In genomic region chr11:47566166-47566546, GRCh38 we compare ENCODE assay signal across 8 cellular contexts. TPM values are rescaled to one million over a fixed set of nuclear protein-coding genes. Genes with fewer than 3 reads are reported as not detected.
DNase-seq lines count a peak whose midpoint lies in the region; ATAC-seq and TF ChIP-seq lines count a peak whose summit lies in the region.

No MANE protein-coding gene starts in this region.

- H3K9me3 Mint-ChIP-seq in activated T-cell treated with anti-CD3 and anti-CD28 coated beads, Interleukin-2, amount 50 U/mL, for 72 hours = no peaks in the 10 kb centered on the region

- no peak for ATAC-seq in activated T-cell treated with anti-CD3 and anti-CD28 coated beads, Interleukin-2, amount 50 U/mL, for 72 hours (replicated peaks in 1 of 2)
- peak; percentile 4 for ATAC-seq in left ventricle myocardium superior
- no peak for ATAC-seq in GM21360 (IDR thresholded peaks at IDR 0.05; ENCODE audit: unreplicated experiment)

- H3K4me3 Mint-ChIP-seq in activated T-cell treated with anti-CD3 and anti-CD28 coated beads, Interleukin-2, amount 50 U/mL, for 72 hours = peak overlapping the region; percentile 88 to 89

- peak overlapping the region; percentile 69 to 95 (median 84) for H3K4me3 ChIP-seq in skin epidermis

- peak overlapping the region; percentile 77 for H3K27ac Mint-ChIP-seq in activated T-cell treated with anti-CD3 and anti-CD28 coated beads, Interleukin-2, amount 50 U/mL, for 72 hours

- H3K27me3 Mint-ChIP-seq in activated T-cell treated with anti-CD3 and anti-CD28 coated beads, Interleukin-2, amount 50 U/mL, for 72 hours (ENCODE audit: low read depth) = no peaks in the 10 kb centered on the region

- H3K4me1 Mint-ChIP-seq in activated T-cell treated with anti-CD3 and anti-CD28 coated beads, Interleukin-2, amount 50 U/mL, for 72 hours (ENCODE audit: low read depth) = peaks cover 43% of the 10 kb centered on the region

- H3K27ac ChIP-seq in VCaP = peak overlapping the region; percentile 83
- H3K27ac ChIP-seq in skin epidermis = peak overlapping the region in 20 of 21 experiments; percentile 59 to 96 (median 89)

- DNase-seq in activated T-cell treated with anti-CD3 and anti-CD28 coated beads, Interleukin-2, amount 50 U/mL, for 72 hours = no peak
- DNase-seq in activated T-cell treated with anti-CD3 and anti-CD28 coated beads, Interleukin-2, amount 50 U/mL, for 1 hour = no peak
- DNase-seq in left ventricle myocardium superior (no peak), activated gamma-delta T cell (lab: John Stamatoyannopoulos, UW) (no peak), NCI-H1092 (lab: John Stamatoyannopoulos, UW) (no peak)

- intact Hi-C loops in left ventricle myocardium superior (cut with micrococcal nuclease) = no loop called here

- TF ChIP-seq CTCF in VCaP (conservative IDR thresholded peaks at IDR 0.05) = no peak

- peaks cover 1% of the 10 kb centered on the region in 2 donors for H3K36me3 Mint-ChIP-seq in activated T-cell treated with anti-CD3 and anti-CD28 coated beads, Interleukin-2, amount 50 U/mL, for 72 hours (ENCODE audit: insufficient read depth in 2 of 2)

RNA-seq across cellular contexts. Expression of gene PTPMT1, which starts 0.8 kb away (rescaled TPM):
- total RNA-seq in activated T-cell treated with anti-CD3 and anti-CD28 coated beads, Interleukin-2, amount 50 U/mL, for 72 hours = 10 to 100 TPM; 37.0 to 40.1 TPM
- 14.9 TPM for total RNA-seq in left ventricle myocardium superior

RNA-seq across cellular contexts. Expression of gene KBTBD4, which starts 12.6 kb away (rescaled TPM):
- 10 to 100 TPM; 17.2 to 18.6 TPM for total RNA-seq in activated T-cell treated with anti-CD3 and anti-CD28 coated beads, Interleukin-2, amount 50 U/mL, for 72 hours
- 13.2 TPM for total RNA-seq in left ventricle myocardium superior

RNA-seq across cellular contexts. Expression of gene NDUFS3, which starts 12.7 kb away (rescaled TPM):
- total RNA-seq in activated T-cell treated with anti-CD3 and anti-CD28 coated beads, Interleukin-2, amount 50 U/mL, for 72 hours = 10 to 100 TPM; 78.9 to 84.2 TPM
- total RNA-seq in left ventricle myocardium superior = 319 TPM

RNA-seq across cellular contexts. Expression of gene CELF1, which starts 13.2 kb away (rescaled TPM):
- total RNA-seq in activated T-cell treated with anti-CD3 and anti-CD28 coated beads, Interleukin-2, amount 50 U/mL, for 72 hours = 100 to 1,000 TPM; 128 to 149 TPM
- total RNA-seq in left ventricle myocardium superior = 97.3 TPM

RNA-seq across cellular contexts. Expression of gene FAM180B, which starts 20.3 kb away (rescaled TPM):
- total RNA-seq in activated T-cell treated with anti-CD3 and anti-CD28 coated beads, Interleukin-2, amount 50 U/mL, for 72 hours = under 1 TPM; 0.16 to 0.24 TPM
- total RNA-seq in left ventricle myocardium superior = not detected
